In genomic region chr19:19966862-19967261, GRCh38 we compare ENCODE assay signal across 27 cellular contexts.
"Had no signal": no experiment of that assay in that cellular context is flagged by ENCODE, and none has a peak within 500 bp of the region (broad histone marks: within the 10 kb centered on the region; RNA-seq: fewer than 3 reads in every experiment).

No MANE protein-coding gene starts in this region.

- H3K4me1 ChIP-seq: body of pancreas, foreskin keratinocyte, left lung, pancreas, psoas muscle, right atrium auricular region, upper lobe of left lung had no signal

- H3K4me3 Mint-ChIP-seq: activated CD4-positive, alpha-beta T cell treated with anti-CD3 and anti-CD28 coated beads, Interleukin-2, amount 10 ng/mL, durations not matched to agents 7 days and 5 days; activated CD8-positive, alpha-beta memory T cell treated with anti-CD3 and anti-CD28 coated beads, Interleukin-2, amount 10 ng/mL, durations not matched to agents 7 days and 5 days; activated CD8-positive, alpha-beta T cell treated with anti-CD3 and anti-CD28 coated beads for 36 hours; activated naive CD4-positive, alpha-beta T cell treated with anti-CD3 and anti-CD28 coated beads, Interleukin-2, amount 50 U/mL, for 24 hours; activated T-helper 1 cell treated with anti-CD3 and anti-CD28 coated beads, Interleukin-12 subunit alpha, Interleukin-12 subunit beta, Interleukin-2, Interleukin-4 antibody, amounts not matched to agents 30 ng/mL and 10 ng/mL and 1 ng/mL, durations not matched to agents 14 hours and 24 hours and 36 hours; immature natural killer cell; mesothelial cell of epicardium; natural killer cell; T-helper 2 cell treated with Interferon-gamma antibody and Interleukin-4, amounts not matched to agents 5 μg/mL and 100 μg/mL, for 36 hours had no signal

- H3K4me3 ChIP-seq: body of pancreas, hepatocyte, left lung, lung, pancreas, psoas muscle, right atrium auricular region, upper lobe of left lung had no signal

- H3K27me3 ChIP-seq: body of pancreas, foreskin keratinocyte, hepatocyte, left lung, pancreas, right atrium auricular region, upper lobe of left lung had no signal

- H3K27me3 Mint-ChIP-seq: activated CD4-positive, alpha-beta T cell treated with anti-CD3 and anti-CD28 coated beads, Interleukin-2, amount 10 ng/mL, durations not matched to agents 7 days and 5 days; activated CD8-positive, alpha-beta memory T cell treated with anti-CD3 and anti-CD28 coated beads, Interleukin-2, amount 10 ng/mL, durations not matched to agents 7 days and 5 days; activated CD8-positive, alpha-beta T cell treated with anti-CD3 and anti-CD28 coated beads for 36 hours; activated naive CD4-positive, alpha-beta T cell treated with anti-CD3 and anti-CD28 coated beads, Interleukin-2, amount 50 U/mL, for 24 hours had no signal

- H3K36me3 ChIP-seq: left lung, pancreas, right atrium auricular region, upper lobe of left lung had no signal

- H3K4me1 Mint-ChIP-seq: activated CD4-positive, alpha-beta T cell treated with anti-CD3 and anti-CD28 coated beads, Interleukin-2, amount 10 ng/mL, durations not matched to agents 7 days and 5 days; activated CD8-positive, alpha-beta memory T cell treated with anti-CD3 and anti-CD28 coated beads, Interleukin-2, amount 10 ng/mL, durations not matched to agents 7 days and 5 days; activated naive CD4-positive, alpha-beta T cell treated with anti-CD3 and anti-CD28 coated beads, Interleukin-2, amount 50 U/mL, for 24 hours; immature natural killer cell; mesothelial cell of epicardium; natural killer cell had no signal

- ATAC-seq: activated CD8-positive, alpha-beta memory T cell treated with anti-CD3 and anti-CD28 coated beads, Interleukin-2, amount 10 ng/mL, durations not matched to agents 7 days and 5 days; activated CD8-positive, alpha-beta T cell treated with anti-CD3 and anti-CD28 coated beads for 36 hours; body of pancreas; foreskin keratinocyte; left lung; natural killer cell; pancreas; psoas muscle; stimulated activated naive CD8-positive, alpha-beta T cell treated with anti-CD3 and anti-CD28 coated beads, Interleukin-15, Interleukin-2, amounts not matched to agents 100 U/mL and 50 U/mL, for 24 hours had no signal

- H2AFZ ChIP-seq: hepatocyte had no signal

- H3K27ac Mint-ChIP-seq: activated CD4-positive, alpha-beta T cell treated with anti-CD3 and anti-CD28 coated beads, Interleukin-2, amount 10 ng/mL, durations not matched to agents 7 days and 5 days; activated CD8-positive, alpha-beta memory T cell treated with anti-CD3 and anti-CD28 coated beads, Interleukin-2, amount 10 ng/mL, durations not matched to agents 7 days and 5 days; activated CD8-positive, alpha-beta T cell treated with anti-CD3 and anti-CD28 coated beads for 36 hours; activated naive CD4-positive, alpha-beta T cell treated with anti-CD3 and anti-CD28 coated beads, Interleukin-2, amount 50 U/mL, for 24 hours; activated T-helper 1 cell treated with anti-CD3 and anti-CD28 coated beads, Interleukin-12 subunit alpha, Interleukin-12 subunit beta, Interleukin-2, Interleukin-4 antibody, amounts not matched to agents 30 ng/mL and 10 ng/mL and 1 ng/mL, durations not matched to agents 14 hours and 24 hours and 36 hours; immature natural killer cell; mesothelial cell of epicardium; natural killer cell; T-helper 2 cell treated with Interferon-gamma antibody and Interleukin-4, amounts not matched to agents 5 μg/mL and 100 μg/mL, for 36 hours had no signal

- DNase-seq: activated CD4-positive, alpha-beta T cell treated with anti-CD3 and anti-CD28 coated beads, Interleukin-2, amount 10 ng/mL, durations not matched to agents 7 days and 5 days; activated CD4-positive, CD25-positive, alpha-beta regulatory T cell treated with anti-CD3 and anti-CD28 coated beads, Interleukin-2, amount 50 U/mL, for 72 hours; activated CD8-positive, alpha-beta memory T cell treated with anti-CD3 and anti-CD28 coated beads, Interleukin-2, amount 10 ng/mL, durations not matched to agents 7 days and 5 days; activated CD8-positive, alpha-beta T cell treated with anti-CD3 and anti-CD28 coated beads for 36 hours; activated gamma-delta T cell; anterior cingulate cortex; body of pancreas; erythroblast; foreskin keratinocyte; immature natural killer cell; left lung; natural killer cell; pancreas; psoas muscle; stimulated activated CD4-positive, alpha-beta T cell treated with anti-CD3 and anti-CD28 coated beads, Interleukin-12 subunit alpha, Interleukin-12 subunit beta, amount 100 ng/mL, for 4 hours; stimulated activated CD4-positive, alpha-beta T cell treated with anti-CD3 and anti-CD28 coated beads, Interleukin-4, amount 100 ng/mL, for 4 hours; stimulated activated naive CD8-positive, alpha-beta T cell treated with anti-CD3 and anti-CD28 coated beads, Interleukin-15, Interleukin-2, amounts not matched to agents 100 U/mL and 50 U/mL, for 24 hours; upper lobe of left lung had no signal

- H3K27ac ChIP-seq: body of pancreas, foreskin keratinocyte, hepatocyte, left lung, pancreas, psoas muscle, right atrium auricular region, VCaP had no signal

- H3K4me2 ChIP-seq: hepatocyte had no signal

- FAIRE-seq: endometrium, pancreas had no signal

- H3K9me3 ChIP-seq: pancreas had no signal

- H3K79me2 ChIP-seq: hepatocyte had no signal
